9 cellular contexts compared by ENCODE assay signal in genomic region chr20:21315138-21315537, GRCh38. TPM values are rescaled to one million over a fixed set of nuclear protein-coding genes. Genes with fewer than 3 reads are reported as not detected.
DNase-seq lines count a peak whose midpoint lies in the region; ATAC-seq and TF ChIP-seq lines count a peak whose summit lies in the region.
"Had no signal": no experiment of that assay in that cellular context is flagged by ENCODE, and none has a peak within 500 bp of the region (broad histone marks: within the 10 kb centered on the region; RNA-seq: fewer than 3 reads in every experiment).

No MANE protein-coding gene starts in this region.

- intact Hi-C loops in Right ventricle myocardium inferior (cut with DNase I) = no loop called here
- intact Hi-C loops in left ventricle myocardium inferior (cut with micrococcal nuclease) = no loop called here
- intact Hi-C loops in dendritic cell treated with granulocyte-macrophage colony-stimulating factor and Interleukin-4, amounts not matched to agents 40 ng/mL and 50 ng/mL, for 4 days (cut with micrococcal nuclease) = loop anchor here (1.0 kb wide), 1 partner anchor 10 kb away; no protein-coding TSS in a partner anchor
- intact Hi-C loops in stomach (cut with DNase I; ENCODE audit: low total_unique reads) = no loop called here

- ATAC-seq in Right ventricle myocardium inferior = peak; percentile 31
- peak; percentile 97 to 99 for ATAC-seq in stimulated activated naive B cell treated with anti-CD40 and anti-IgM and Interleukin-4, amounts not matched to agents 10 μg/mL and 1 μg/mL and 100 μg/mL, for 72 hours (replicated peaks)

- H3K27ac Mint-ChIP-seq in dendritic cell treated with granulocyte-macrophage colony-stimulating factor and Interleukin-4, amounts not matched to agents 40 ng/mL and 50 ng/mL, for 4 days = peak overlapping the region; percentile 78
- H3K27ac Mint-ChIP-seq in stimulated activated naive B cell treated with anti-CD40 and anti-IgM and Interleukin-4, amounts not matched to agents 10 μg/mL and 1 μg/mL and 100 μg/mL, for 72 hours = peak overlapping the region; percentile 9
- no peak overlapping the region for H3K27ac Mint-ChIP-seq in immature natural killer cell
- no peak overlapping the region for H3K27ac Mint-ChIP-seq in type B pancreatic cell

- H3K4me1 ChIP-seq in left ventricle myocardium inferior (peaks cover 74% of the 10 kb centered on the region), stomach (peaks cover 0 to 80% (median 38%) of the 10 kb centered on the region in 4 donors)

- no peak overlapping the region for H3K27ac ChIP-seq in left ventricle myocardium inferior (replicated peaks)
- H3K27ac ChIP-seq in stomach = no peak overlapping the region

- no peak for DNase-seq in Right ventricle myocardium inferior (ENCODE audit: missing footprints)
- no peak for DNase-seq in left ventricle myocardium inferior
- DNase-seq in MG63 = peak; percentile 69
- DNase-seq in stimulated activated naive B cell treated with anti-CD40 and anti-IgM and Interleukin-4, amounts not matched to agents 10 μg/mL and 1 μg/mL and 100 μg/mL, for 72 hours = peak; percentile 16
- DNase-seq in stomach = no peak
- no peak for DNase-seq in immature natural killer cell
- DNase-seq in type B pancreatic cell (ENCODE audit: extremely low spot score, unreplicated experiment) = no peak
- DNase-seq: DMS79 treated with DMSO at 0.1 percent for 48 hours had no signal

- peaks cover 16% of the 10 kb centered on the region for H3K36me3 Mint-ChIP-seq in dendritic cell treated with granulocyte-macrophage colony-stimulating factor and Interleukin-4, amounts not matched to agents 40 ng/mL and 50 ng/mL, for 4 days (ENCODE audit: low read depth)
- H3K36me3 Mint-ChIP-seq in stimulated activated naive B cell treated with anti-CD40 and anti-IgM and Interleukin-4, amounts not matched to agents 10 μg/mL and 1 μg/mL and 100 μg/mL, for 72 hours = peaks cover 14 to 27% of the 10 kb centered on the region in 2 donors
- H3K36me3 Mint-ChIP-seq in immature natural killer cell (no peaks in the 10 kb centered on the region), type B pancreatic cell (peaks cover 17% of the 10 kb centered on the region)

- no peaks in the 10 kb centered on the region for H3K27me3 Mint-ChIP-seq in dendritic cell treated with granulocyte-macrophage colony-stimulating factor and Interleukin-4, amounts not matched to agents 40 ng/mL and 50 ng/mL, for 4 days
- H3K27me3 Mint-ChIP-seq in stimulated activated naive B cell treated with anti-CD40 and anti-IgM and Interleukin-4, amounts not matched to agents 10 μg/mL and 1 μg/mL and 100 μg/mL, for 72 hours = no peaks in the 10 kb centered on the region
- no peaks in the 10 kb centered on the region for H3K27me3 Mint-ChIP-seq in immature natural killer cell (ENCODE audit: low read depth in 3 of 3)
- no peaks in the 10 kb centered on the region for H3K27me3 Mint-ChIP-seq in type B pancreatic cell

- 58 to 74% (median 62%) methylated on average over 4 of the region's 4 CpGs for WGBS in stomach, 5 donors

- H3K9me3 ChIP-seq in left ventricle myocardium inferior (replicated peaks) = peaks cover 8% of the 10 kb centered on the region
- no peaks in the 10 kb centered on the region; the same call in 1 of the 2 replicates for H3K9me3 ChIP-seq in MG63
- peaks cover 0 to 6% (median 1%) of the 10 kb centered on the region in 4 donors for H3K9me3 ChIP-seq in stomach

- no peak overlapping the region for H3K4me3 ChIP-seq in left ventricle myocardium inferior
- no peak overlapping the region for H3K4me3 ChIP-seq in MG63
- H3K4me3 ChIP-seq in stomach = no peak overlapping the region

- H3K27me3 ChIP-seq in left ventricle myocardium inferior (ENCODE audit: low read depth) (no peaks in the 10 kb centered on the region), MG63 (no peaks in the 10 kb centered on the region), stomach (no peaks in the 10 kb centered on the region)

- no peaks in the 10 kb centered on the region for H3K36me3 ChIP-seq in left ventricle myocardium inferior
- no peaks in the 10 kb centered on the region for H3K36me3 ChIP-seq in MG63
- H3K36me3 ChIP-seq in stomach = no peaks in the 10 kb centered on the region

- peaks cover 79% of the 10 kb centered on the region for H3K4me1 Mint-ChIP-seq in dendritic cell treated with granulocyte-macrophage colony-stimulating factor and Interleukin-4, amounts not matched to agents 40 ng/mL and 50 ng/mL, for 4 days (ENCODE audit: low read depth)
- H3K4me1 Mint-ChIP-seq in stimulated activated naive B cell treated with anti-CD40 and anti-IgM and Interleukin-4, amounts not matched to agents 10 μg/mL and 1 μg/mL and 100 μg/mL, for 72 hours = peaks cover 33 to 67% of the 10 kb centered on the region in 2 donors
- peaks cover 79 to 97% of the 10 kb centered on the region in 2 donors for H3K4me1 Mint-ChIP-seq in immature natural killer cell
- peaks cover 9% of the 10 kb centered on the region for H3K4me1 Mint-ChIP-seq in type B pancreatic cell (ENCODE audit: unreplicated experiment)

- H3K4me3 Mint-ChIP-seq in dendritic cell treated with granulocyte-macrophage colony-stimulating factor and Interleukin-4, amounts not matched to agents 40 ng/mL and 50 ng/mL, for 4 days = peak overlapping the region; percentile 30
- H3K4me3 Mint-ChIP-seq in stimulated activated naive B cell treated with anti-CD40 and anti-IgM and Interleukin-4, amounts not matched to agents 10 μg/mL and 1 μg/mL and 100 μg/mL, for 72 hours = no peak overlapping the region
- H3K4me3 Mint-ChIP-seq in immature natural killer cell = peak overlapping the region in 1 of 5 donors; percentile 1
- H3K4me3 Mint-ChIP-seq in type B pancreatic cell = no peak overlapping the region

- peaks cover 6% of the 10 kb centered on the region for H3K9me3 Mint-ChIP-seq in dendritic cell treated with granulocyte-macrophage colony-stimulating factor and Interleukin-4, amounts not matched to agents 40 ng/mL and 50 ng/mL, for 4 days
- peaks cover 0 to 7% of the 10 kb centered on the region in 2 donors for H3K9me3 Mint-ChIP-seq in stimulated activated naive B cell treated with anti-CD40 and anti-IgM and Interleukin-4, amounts not matched to agents 10 μg/mL and 1 μg/mL and 100 μg/mL, for 72 hours
- H3K9me3 Mint-ChIP-seq in immature natural killer cell (no peaks in the 10 kb centered on the region), type B pancreatic cell (peaks cover 9% of the 10 kb centered on the region)

- no peak for TF ChIP-seq EP300 in stomach (IDR thresholded peaks at IDR 0.05)

- TF ChIP-seq CTCF in left ventricle myocardium inferior (IDR thresholded peaks at IDR 0.05; ENCODE audit: borderline replicate concordance) = no peak
- no peak for TF ChIP-seq CTCF in stomach (IDR thresholded peaks at IDR 0.05)
- no peak for TF ChIP-seq CTCF in type B pancreatic cell (conservative IDR thresholded peaks at IDR 0.05)

- TF ChIP-seq POLR2A in stomach (IDR thresholded peaks at IDR 0.05) = no peak

RNA-seq across cellular contexts. Expression of gene XRN2, which starts 12.0 kb away (rescaled TPM):
- total RNA-seq in Right ventricle myocardium inferior (30.9 TPM), left ventricle myocardium inferior (33.7 TPM), stomach (10 to 100 TPM; 15.2 to 66.8 (median 34.4) TPM), type B pancreatic cell (ENCODE audit: low replicate concordance) (55.9 and 76.6 TPM in 2 replicates)
- total RNA-seq in MG63 (2014; rRNA removed; shearing (Covaris generic); ENCODE audit: low replicate concordance) = 79.9 and 105 TPM in 2 replicates
- polyA plus RNA-seq in stomach (10 to 100 TPM; 12.5 to 35.7 (median 21.0) TPM), immature natural killer cell (10 to 100 TPM; 52.7 to 63.9 (median 61.2) TPM)

Comparison
In these comparisons a context has a peak if more than half of its experiments do, and no peak if none do; other contexts are left out.
1. DNase-seq: peak in MG63 (single experiment) and stimulated activated naive B cell treated with anti-CD40 and anti-IgM and Interleukin-4, amounts not matched to agents 10 μg/mL and 1 μg/mL and 100 μg/mL, for 72 hours (single experiment); none in Right ventricle myocardium inferior (single experiment), left ventricle myocardium inferior (single experiment), stomach (single experiment), immature natural killer cell (0 of 3) and type B pancreatic cell (single experiment).
2. H3K27ac Mint-ChIP-seq: peak in dendritic cell treated with granulocyte-macrophage colony-stimulating factor and Interleukin-4, amounts not matched to agents 40 ng/mL and 50 ng/mL, for 4 days (single experiment) and stimulated activated naive B cell treated with anti-CD40 and anti-IgM and Interleukin-4, amounts not matched to agents 10 μg/mL and 1 μg/mL and 100 μg/mL, for 72 hours (single experiment); none in immature natural killer cell (0 of 6) and type B pancreatic cell (single experiment).